8 cellular contexts compared by ENCODE assay signal in genomic region chr16:15682105-15682570, GRCh38. TPM values are rescaled to one million over a fixed set of nuclear protein-coding genes. Genes with fewer than 3 reads are reported as not detected.
A peak's percentile ranks its signal among the peaks of the same experiment; 100 is the strongest.
DNase-seq lines count a peak whose midpoint lies in the region; ATAC-seq and TF ChIP-seq lines count a peak whose summit lies in the region.

No MANE protein-coding gene starts in this region.

- peak; percentile 75 for TF ChIP-seq CTCF in HL-60 (IDR thresholded peaks at IDR 0.05; ENCODE audit: insufficient read depth, low read length)
- TF ChIP-seq CTCF in chondrocyte (IDR thresholded peaks at IDR 0.05) = peak; percentile 76
- TF ChIP-seq CTCF in mucosa of descending colon (IDR thresholded peaks at IDR 0.05) = no peak
- no peak for TF ChIP-seq CTCF in colonic mucosa (IDR thresholded peaks at IDR 0.05)

- peak; percentile 9 to 64 (median 29) for DNase-seq in CD4-positive, CD25-positive, alpha-beta regulatory T cell
- DNase-seq in HL-60 (ENCODE audit: low read depth in 1 of 2, low spot score in 1 of 2) = peak; percentile 64 to 73
- DNase-seq in T-helper 2 cell = peak in 3 of 5 experiments; percentile 11 to 63 (median 43)
- no peak for DNase-seq in chondrocyte (ENCODE audit: low spot score)
- DNase-seq in mucosa of descending colon = peak in 1 of 3 donors; percentile 25
- DNase-seq in colonic mucosa = no peak
- no peak for DNase-seq in iPS-NIHi11 (ENCODE audit: low spot score)
- no peak for DNase-seq in middle frontal gyrus (ENCODE audit: extremely low spot score, low spot score)

- H3K4me3 ChIP-seq in CD4-positive, CD25-positive, alpha-beta regulatory T cell (ENCODE audit: low read depth, low read length) = no peak overlapping the region
- H3K4me3 ChIP-seq in HL-60 (replicated peaks; ENCODE audit: insufficient read depth, low read length) (no peak overlapping the region), mucosa of descending colon (no peak overlapping the region), colonic mucosa (no peak overlapping the region)

- H3K9me3 Mint-ChIP-seq in CD4-positive, CD25-positive, alpha-beta regulatory T cell = no peaks in the 10 kb centered on the region
- no peaks in the 10 kb centered on the region for H3K9me3 Mint-ChIP-seq in chondrocyte (ENCODE audit: low read depth)

- no peaks in the 10 kb centered on the region for H3K9me3 ChIP-seq in CD4-positive, CD25-positive, alpha-beta regulatory T cell (ENCODE audit: control insufficient read depth in 2 of 2, low read length in 2 of 2)
- no peaks in the 10 kb centered on the region for H3K9me3 ChIP-seq in mucosa of descending colon
- H3K9me3 ChIP-seq in colonic mucosa = no peaks in the 10 kb centered on the region

- peak overlapping the region; percentile 20 to 78 (median 42) for H3K27ac Mint-ChIP-seq in CD4-positive, CD25-positive, alpha-beta regulatory T cell
- peak overlapping the region; percentile 71 for H3K27ac Mint-ChIP-seq in chondrocyte (ENCODE audit: unreplicated experiment)

- no peaks in the 10 kb centered on the region for H3K4me1 ChIP-seq in CD4-positive, CD25-positive, alpha-beta regulatory T cell (ENCODE audit: control insufficient read depth, insufficient read depth, low read length, poor library complexity, severe bottlenecking)
- H3K4me1 ChIP-seq in mucosa of descending colon (ENCODE audit: low read depth) (no peaks in the 10 kb centered on the region), colonic mucosa (no peaks in the 10 kb centered on the region)

- H3K27me3 ChIP-seq in CD4-positive, CD25-positive, alpha-beta regulatory T cell (ENCODE audit: control insufficient read depth, insufficient read depth, low read length) = no peaks in the 10 kb centered on the region
- H3K27me3 ChIP-seq in HL-60 (ENCODE audit: insufficient read depth, poor library complexity, severe bottlenecking) = no peaks in the 10 kb centered on the region
- no peaks in the 10 kb centered on the region for H3K27me3 ChIP-seq in colonic mucosa

- H3K27me3 Mint-ChIP-seq in CD4-positive, CD25-positive, alpha-beta regulatory T cell = no peaks in the 10 kb centered on the region
- no peaks in the 10 kb centered on the region for H3K27me3 Mint-ChIP-seq in chondrocyte (ENCODE audit: low read depth)

- peaks cover 87% of the 10 kb centered on the region for H3K36me3 ChIP-seq in CD4-positive, CD25-positive, alpha-beta regulatory T cell (ENCODE audit: control insufficient read depth, insufficient read depth, low read length)
- H3K36me3 ChIP-seq in mucosa of descending colon (ENCODE audit: low read depth) = no peaks in the 10 kb centered on the region
- no peaks in the 10 kb centered on the region for H3K36me3 ChIP-seq in colonic mucosa

- H3K9ac ChIP-seq in colonic mucosa (ENCODE audit: low read depth in 2 of 2, low read length in 2 of 2) = no peak overlapping the region

- no peak overlapping the region for H3K4me3 Mint-ChIP-seq in CD4-positive, CD25-positive, alpha-beta regulatory T cell
- H3K4me3 Mint-ChIP-seq in chondrocyte (ENCODE audit: unreplicated experiment) = no peak overlapping the region

- H3K36me3 Mint-ChIP-seq in CD4-positive, CD25-positive, alpha-beta regulatory T cell = peaks cover 35% of the 10 kb centered on the region
- peaks cover 24% of the 10 kb centered on the region for H3K36me3 Mint-ChIP-seq in chondrocyte (ENCODE audit: low read depth)

- peak; percentile 85 to 92 for ATAC-seq in CD4-positive, CD25-positive, alpha-beta regulatory T cell (ENCODE audit: low read depth in 2 of 2)
- ATAC-seq in mucosa of descending colon = peak; percentile 81

- H3K4me1 Mint-ChIP-seq in CD4-positive, CD25-positive, alpha-beta regulatory T cell = peaks cover 9 to 21% (median 14%) of the 10 kb centered on the region in 4 donors
- H3K4me1 Mint-ChIP-seq in chondrocyte (ENCODE audit: low read depth) = peaks cover 7% of the 10 kb centered on the region

- intact Hi-C loops in mucosa of descending colon (cut with DNase I, micrococcal nuclease) (no loop called here), colonic mucosa (cut with DNase I) (no loop called here)

- peak overlapping the region; percentile 20 for H3K27ac ChIP-seq in CD4-positive, CD25-positive, alpha-beta regulatory T cell (ENCODE audit: insufficient read depth, low read length, poor library complexity, severe bottlenecking)
- peak overlapping the region; percentile 48 for H3K27ac ChIP-seq in HL-60 (replicated peaks)
- H3K27ac ChIP-seq in colonic mucosa = no peak overlapping the region

RNA-seq across cellular contexts. Expression of gene NDE1, which starts 32.1 kb away (rescaled TPM):
- 146 TPM for total RNA-seq in CD4-positive, CD25-positive, alpha-beta regulatory T cell
- polyA plus RNA-seq in CD4-positive, CD25-positive, alpha-beta regulatory T cell = 10 to 100 TPM; 32.5 to 44.6 (median 42.5) TPM
- total RNA-seq in chondrocyte = 29.3 to 32.9 TPM (median 32.3 TPM) in 3 replicates
- 10 to 100 TPM; 27.2 to 46.6 (median 33.9) TPM for total RNA-seq in mucosa of descending colon
- total RNA-seq in colonic mucosa = 10 to 100 TPM; 38.5 to 50.3 TPM

RNA-seq across cellular contexts. Expression of gene MARF1, which starts 39.2 kb away (rescaled TPM):
- 208 TPM for total RNA-seq in CD4-positive, CD25-positive, alpha-beta regulatory T cell
- polyA plus RNA-seq in CD4-positive, CD25-positive, alpha-beta regulatory T cell = 10 to 100 TPM; 13.7 to 21.6 (median 17.0) TPM
- total RNA-seq in chondrocyte (50.8 to 61.5 TPM (median 54.4 TPM) in 3 replicates), mucosa of descending colon (100 to 1,000 TPM in 1 of 3 donors, 10 to 100 TPM in 2; 60.1 to 162 (median 90.9) TPM), colonic mucosa (10 to 100 TPM; 53.0 to 71.6 TPM)

Comparison
In these comparisons a context has a peak if more than half of its experiments do, and no peak if none do; other contexts are left out.
1. DNase-seq: peak in CD4-positive, CD25-positive, alpha-beta regulatory T cell (3 of 3), HL-60 (2 of 2) and T-helper 2 cell (3 of 5); none in chondrocyte (single experiment), colonic mucosa (single experiment), iPS-NIHi11 (single experiment) and middle frontal gyrus (single experiment).
2. CTCF ChIP-seq: peak in HL-60 (single experiment) and chondrocyte (single experiment); none in mucosa of descending colon (single experiment) and colonic mucosa (single experiment).